In genomic region chr7:33108591-33108930, GRCh38 we compare ENCODE assay signal across 1 cellular context.
TF ChIP-seq lines count a peak whose summit lies in the region.

No MANE protein-coding gene starts in this region.

TF ChIP-seq in HEK293, 187 proteins besides CTCF, POLR2A, EP300 and RAD21 (continued from another document):
- TF ChIP-seq ZBTB20 (tag by site-specific recombination; IDR thresholded peaks at IDR 0.05) (0 out of 2 replicates have a peak, but pooled peaks have one; percentile 44), ZNF341 (tag by site-specific recombination; IDR thresholded peaks at IDR 0.05; ENCODE audit: low read depth) (peak; percentile 51), ZNF521 (tag by site-specific recombination; IDR thresholded peaks at IDR 0.05) (no peak), ZNF26 (tag by site-specific recombination; IDR thresholded peaks at IDR 0.05) (no peak), SP3 (tag by site-specific recombination; IDR thresholded peaks at IDR 0.05) (0 out of 2 replicates have a peak, but pooled peaks have one; percentile 21), KLF1 (tag by site-specific recombination; IDR thresholded peaks at IDR 0.05) (peak; percentile 14; the same call in 1 of the 2 replicates)
TF ChIP-seq in HEK293: peak in this region for 8.
